1 cellular context compared by ENCODE assay signal in the genomic region with DNA sequence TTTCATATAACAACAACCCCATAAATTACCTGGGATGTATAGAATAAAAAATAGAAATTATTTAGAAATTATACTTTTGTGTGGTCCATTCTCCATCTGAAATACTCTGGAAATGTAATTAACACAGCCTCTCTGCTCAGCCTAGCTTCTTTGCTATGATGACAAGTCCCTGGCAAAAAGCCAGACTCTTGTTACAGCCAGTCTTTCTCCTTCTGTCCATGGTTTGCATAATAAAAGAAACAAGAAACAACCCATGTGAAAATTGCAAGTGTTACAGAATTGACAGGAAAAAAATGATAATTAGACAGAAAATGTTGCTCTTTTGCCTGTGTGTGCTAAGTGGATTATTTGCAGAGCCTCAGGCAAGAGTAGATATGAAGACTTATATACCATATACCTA.
TF ChIP-seq lines count a peak whose summit lies in the region.

No MANE protein-coding gene starts in this region.

TF ChIP-seq in SK-N-SH treated with all-trans-retinoic acid at 6 μM for 48 hours, 23 proteins besides CTCF, POLR2A, EP300 and RAD21 (continued from another document):
- TF ChIP-seq, protein P1, sequence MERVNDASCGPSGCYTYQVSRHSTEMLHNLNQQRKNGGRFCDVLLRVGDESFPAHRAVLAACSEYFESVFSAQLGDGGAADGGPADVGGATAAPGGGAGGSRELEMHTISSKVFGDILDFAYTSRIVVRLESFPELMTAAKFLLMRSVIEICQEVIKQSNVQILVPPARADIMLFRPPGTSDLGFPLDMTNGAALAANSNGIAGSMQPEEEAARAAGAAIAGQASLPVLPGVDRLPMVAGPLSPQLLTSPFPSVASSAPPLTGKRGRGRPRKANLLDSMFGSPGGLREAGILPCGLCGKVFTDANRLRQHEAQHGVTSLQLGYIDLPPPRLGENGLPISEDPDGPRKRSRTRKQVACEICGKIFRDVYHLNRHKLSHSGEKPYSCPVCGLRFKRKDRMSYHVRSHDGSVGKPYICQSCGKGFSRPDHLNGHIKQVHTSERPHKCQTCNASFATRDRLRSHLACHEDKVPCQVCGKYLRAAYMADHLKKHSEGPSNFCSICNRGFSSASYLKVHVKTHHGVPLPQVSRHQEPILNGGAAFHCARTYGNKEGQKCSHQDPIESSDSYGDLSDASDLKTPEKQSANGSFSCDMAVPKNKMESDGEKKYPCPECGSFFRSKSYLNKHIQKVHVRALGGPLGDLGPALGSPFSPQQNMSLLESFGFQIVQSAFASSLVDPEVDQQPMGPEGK (CRISPR knock-in tag; IDR thresholded peaks at IDR 0.05; ENCODE audit: borderline replicate concordance): no peak
- no peak for TF ChIP-seq ZC3H10 (CRISPR knock-in tag; IDR thresholded peaks at IDR 0.05)
- no peak for TF ChIP-seq ZNF8 (CRISPR knock-in tag; IDR thresholded peaks at IDR 0.05)
- TF ChIP-seq, protein P2, sequence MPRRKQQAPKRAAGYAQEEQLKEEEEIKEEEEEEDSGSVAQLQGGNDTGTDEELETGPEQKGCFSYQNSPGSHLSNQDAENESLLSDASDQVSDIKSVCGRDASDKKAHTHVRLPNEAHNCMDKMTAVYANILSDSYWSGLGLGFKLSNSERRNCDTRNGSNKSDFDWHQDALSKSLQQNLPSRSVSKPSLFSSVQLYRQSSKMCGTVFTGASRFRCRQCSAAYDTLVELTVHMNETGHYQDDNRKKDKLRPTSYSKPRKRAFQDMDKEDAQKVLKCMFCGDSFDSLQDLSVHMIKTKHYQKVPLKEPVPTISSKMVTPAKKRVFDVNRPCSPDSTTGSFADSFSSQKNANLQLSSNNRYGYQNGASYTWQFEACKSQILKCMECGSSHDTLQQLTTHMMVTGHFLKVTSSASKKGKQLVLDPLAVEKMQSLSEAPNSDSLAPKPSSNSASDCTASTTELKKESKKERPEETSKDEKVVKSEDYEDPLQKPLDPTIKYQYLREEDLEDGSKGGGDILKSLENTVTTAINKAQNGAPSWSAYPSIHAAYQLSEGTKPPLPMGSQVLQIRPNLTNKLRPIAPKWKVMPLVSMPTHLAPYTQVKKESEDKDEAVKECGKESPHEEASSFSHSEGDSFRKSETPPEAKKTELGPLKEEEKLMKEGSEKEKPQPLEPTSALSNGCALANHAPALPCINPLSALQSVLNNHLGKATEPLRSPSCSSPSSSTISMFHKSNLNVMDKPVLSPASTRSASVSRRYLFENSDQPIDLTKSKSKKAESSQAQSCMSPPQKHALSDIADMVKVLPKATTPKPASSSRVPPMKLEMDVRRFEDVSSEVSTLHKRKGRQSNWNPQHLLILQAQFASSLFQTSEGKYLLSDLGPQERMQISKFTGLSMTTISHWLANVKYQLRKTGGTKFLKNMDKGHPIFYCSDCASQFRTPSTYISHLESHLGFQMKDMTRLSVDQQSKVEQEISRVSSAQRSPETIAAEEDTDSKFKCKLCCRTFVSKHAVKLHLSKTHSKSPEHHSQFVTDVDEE (CRISPR knock-in tag; IDR thresholded peaks at IDR 0.05): no peak
- TF ChIP-seq SNAI2 (CRISPR knock-in tag; IDR thresholded peaks at IDR 0.05): no peak
- TF ChIP-seq ESRRG (CRISPR knock-in tag; IDR thresholded peaks at IDR 0.05): no peak
- TF ChIP-seq TCF4 (CRISPR knock-in tag; IDR thresholded peaks at IDR 0.05; ENCODE audit: borderline replicate concordance): no peak
